Comparison of ENCODE assay signal across 7 cellular contexts in the genomic region with DNA sequence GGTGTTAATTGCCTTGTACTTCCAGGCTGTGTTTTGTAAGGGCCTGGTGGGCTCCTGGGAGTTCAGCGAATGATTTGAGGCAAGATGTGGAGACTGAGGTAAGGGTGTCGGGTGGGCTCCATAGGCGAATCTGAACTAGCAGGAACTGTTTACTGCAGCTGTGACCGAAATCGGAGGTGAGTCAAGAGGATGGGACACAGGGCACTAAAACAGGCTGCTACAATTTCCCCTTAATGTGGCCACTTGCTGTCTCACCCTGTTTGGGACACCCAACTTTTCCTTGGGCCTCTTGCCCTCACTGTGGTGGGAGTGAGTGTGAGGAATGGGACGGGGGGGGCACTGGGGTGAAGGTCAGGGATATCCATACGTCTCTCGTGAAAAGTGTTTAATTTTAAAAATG. TPM values are rescaled to one million over a fixed set of nuclear protein-coding genes. Genes with fewer than 3 reads are reported as not detected.
"Had no signal": no experiment of that assay in that cellular context is flagged by ENCODE, and none has a peak within 500 bp of the region (broad histone marks: within the 10 kb centered on the region; RNA-seq: fewer than 3 reads in every experiment).

No MANE protein-coding gene starts in this region.

- ATAC-seq: GM23338, HepG2, K562 had no signal

- H3K4me2 ChIP-seq: GM23338 had no signal

- DNase-seq: H7, HCEC 1CT, KG1 had no signal

- H2AFZ ChIP-seq: GM23338 had no signal

- H3K4me3 ChIP-seq: GM23338, K562 had no signal

RNA-seq across cellular contexts. Expression of a gene that starts 56.5 kb away (rescaled TPM):
- total RNA-seq: HepG2, HT-29 had no signal
- polyA plus RNA-seq: HepG2 had no signal
